33 cellular contexts compared by ENCODE assay signal in genomic region chr20:61303217-61303616, GRCh38. TPM values are rescaled to one million over a fixed set of nuclear protein-coding genes. Genes with fewer than 3 reads are reported as not detected.
"Had no signal": no experiment of that assay in that cellular context is flagged by ENCODE, and none has a peak within 500 bp of the region (broad histone marks: within the 10 kb centered on the region; RNA-seq: fewer than 3 reads in every experiment).

No MANE protein-coding gene starts in this region.

- H3K9me3 ChIP-seq: adrenal gland, body of pancreas had no signal

- H3K27me3 ChIP-seq: adrenal gland, body of pancreas, dorsolateral prefrontal cortex had no signal

- H3K4me1 ChIP-seq: adrenal gland, body of pancreas had no signal

- H3K4me3 ChIP-seq: adrenal gland, body of pancreas, coronary artery, dorsolateral prefrontal cortex had no signal

- DNase-seq: activated B cell treated with CpG ODN at 0.5 μM for 24 hours; activated CD4-positive, alpha-beta memory T cell treated with anti-CD3 and anti-CD28 coated beads for 36 hours; activated CD4-positive, alpha-beta T cell treated with anti-CD3 and anti-CD28 coated beads, Interleukin-2, amount 10 ng/mL, durations not matched to agents 24 days and 14 days; activated CD8-positive, alpha-beta memory T cell treated with anti-CD3 and anti-CD28 coated beads, Interleukin-2, amount 10 ng/mL, durations not matched to agents 7 days and 5 days; activated CD8-positive, alpha-beta memory T cell treated with anti-CD3 and anti-CD28 coated beads, Interleukin-2, amount 50 U/mL, for 4 hours; activated CD8-positive, alpha-beta T cell treated with anti-CD3 and anti-CD28 coated beads, Interleukin-2, amount 10 ng/mL, durations not matched to agents 7 days and 5 days; activated effector memory CD4-positive, alpha-beta T cell treated with anti-CD3 and anti-CD28 coated beads, Interleukin-2, amount 50 U/mL, for 16 hours; activated naive CD4-positive, alpha-beta T cell treated with anti-CD3 and anti-CD28 coated beads for 36 hours; activated naive CD8-positive, alpha-beta T cell treated with anti-CD3 and anti-CD28 coated beads for 36 hours; activated naive CD8-positive, alpha-beta T cell treated with anti-CD3 and anti-CD28 coated beads, Interleukin-2, amount 50 U/mL, for 24 hours; activated T-cell treated with anti-CD3 and anti-CD28 coated beads, Interleukin-2, amount 50 U/mL, for 1 hour; activated T-cell treated with anti-CD3 and anti-CD28 coated beads, Interleukin-2, amount 50 U/mL, for 48 hours; adrenal gland; amygdala; aorta; central memory CD4-positive, alpha-beta T cell; cerebellar nuclear complex; dorsolateral prefrontal cortex; effector memory CD4-positive, alpha-beta T cell; endodermal cell; foreskin fibroblast; head of caudate nucleus; T-helper 1 cell; T-helper 17 cell; T1000; WERI-Rb-1 had no signal

- H3K27ac ChIP-seq: adrenal gland, body of pancreas, coronary artery, dorsolateral prefrontal cortex, WERI-Rb-1 had no signal

- ATAC-seq: activated CD4-positive, CD25-positive, alpha-beta regulatory T cell treated with anti-CD3 and anti-CD28 coated beads, Interleukin-2, amount 50 U/mL, for 24 hours; activated CD8-positive, alpha-beta memory T cell treated with anti-CD3 and anti-CD28 coated beads, Interleukin-2, amount 10 ng/mL, durations not matched to agents 7 days and 5 days; activated CD8-positive, alpha-beta T cell treated with anti-CD3 and anti-CD28 coated beads, Interleukin-2, amount 10 ng/mL, durations not matched to agents 7 days and 5 days; activated naive CD8-positive, alpha-beta T cell treated with anti-CD3 and anti-CD28 coated beads, Interleukin-2, amount 50 U/mL, for 24 hours; body of pancreas; esophagus mucosa; T-helper 17 cell had no signal

- H3K36me3 ChIP-seq: adrenal gland, WERI-Rb-1 had no signal

RNA-seq across cellular contexts. Expression of gene CDH4, which starts 51.2 kb away (rescaled TPM):
- total RNA-seq: activated B cell treated with CpG ODN at 0.5 μM for 24 hours; activated CD4-positive, alpha-beta T cell treated with anti-CD3 and anti-CD28 coated beads, Interleukin-2, amount 10 ng/mL, durations not matched to agents 24 days and 14 days; activated CD8-positive, alpha-beta memory T cell treated with anti-CD3 and anti-CD28 coated beads for 36 hours; activated T-helper 1 cell treated with anti-CD3 and anti-CD28 coated beads, Interleukin-12 subunit alpha, Interleukin-12 subunit beta, Interleukin-2, Interleukin-4 antibody, amounts not matched to agents 30 ng/mL and 10 ng/mL and 1 ng/mL, durations not matched to agents 14 hours and 24 hours and 36 hours; activated T-helper 2 cell treated with anti-CD3 and anti-CD28 coated beads, Interferon-gamma antibody, Interleukin-2, Interleukin-4, amounts not matched to agents 10 μg/mL and 5 μg/mL and 100 μg/mL, durations not matched to agents 14 hours and 24 hours and 36 hours; esophagus mucosa had no signal
- polyA plus RNA-seq: aorta had no signal
